11 cellular contexts compared by ENCODE assay signal in genomic region chr1:18480315-18481189, GRCh38. TPM values are rescaled to one million over a fixed set of nuclear protein-coding genes. Genes with fewer than 3 reads are reported as not detected.
DNase-seq lines count a peak whose midpoint lies in the region; TF ChIP-seq lines count a peak whose summit lies in the region.
"Had no signal": no experiment of that assay in that cellular context is flagged by ENCODE, and none has a peak within 500 bp of the region (broad histone marks: within the 10 kb centered on the region; RNA-seq: fewer than 3 reads in every experiment).

TSS of gene KLHDC7A (plus strand) at chr1:18480930. CDS start at chr1:18480982, 52 bp downstream.

- H2AK5ac ChIP-seq in neuronal stem cell (ENCODE audit: low read depth, low read length): peak within 1 kb of the TSS; percentile 36

- no peak within 1 kb of the TSS for H3K4me3 Mint-ChIP-seq in activated T-helper 2 cell treated with anti-CD3 and anti-CD28 coated beads, Interferon-gamma antibody, Interleukin-2, Interleukin-4, amounts not matched to agents 10 μg/mL and 5 μg/mL and 100 μg/mL, durations not matched to agents 14 hours and 24 hours and 36 hours (ENCODE audit: low read depth)

- peak within 1 kb of the TSS; percentile 13 for H3K23ac ChIP-seq in neuronal stem cell (ENCODE audit: low read depth, low read length, poor library complexity)

- H3K4me3 ChIP-seq in esophagus squamous epithelium (peak within 1 kb of the TSS in 2 of 4 donors; percentile 9 to 25), neuronal stem cell (ENCODE audit: low read length in 2 of 2) (no peak within 1 kb of the TSS)

- H2BK5ac ChIP-seq in neuronal stem cell (ENCODE audit: low read length): peak within 1 kb of the TSS; percentile 45

- peak within 1 kb of the TSS; percentile 56 for H2BK120ac ChIP-seq in neuronal stem cell (ENCODE audit: low read depth, low read length)

- peak within 1 kb of the TSS; percentile 61 for H3K9ac ChIP-seq in neuronal stem cell (ENCODE audit: low read depth, low read length, poor library complexity)

- H3K9me3 ChIP-seq in esophagus squamous epithelium (no peaks in the 10 kb centered on the region), neuronal stem cell (replicated peaks in 1 of 2; ENCODE audit: control insufficient read depth in 2 of 2, insufficient read depth in 1 of 2, low read depth in 1 of 2, low read length in 2 of 2) (no peaks in the 10 kb centered on the region)

- H3K4ac ChIP-seq in neuronal stem cell (ENCODE audit: low read length): peak within 1 kb of the TSS; percentile 6

- H3K18ac ChIP-seq in neuronal stem cell (ENCODE audit: low read length): peak within 1 kb of the TSS; percentile 93

- 22 to 24% methylated on average over 5 to 7 of the region's 13 CpGs for WGBS in esophagus squamous epithelium, 2 donors
- no CpG with 5 or more reads among the region's 13 CpGs for WGBS in neuronal stem cell (ENCODE audit: extremely low coverage in 2 of 2, insufficient read length in 2 of 2, insufficient replicate concordance in 1 of 2), 2 donors

- H3K79me1 ChIP-seq in neuronal stem cell (ENCODE audit: low read depth, low read length): no peaks in the 10 kb centered on the region

- H3K27me3 Mint-ChIP-seq in activated T-helper 2 cell treated with anti-CD3 and anti-CD28 coated beads, Interferon-gamma antibody, Interleukin-2, Interleukin-4, amounts not matched to agents 10 μg/mL and 5 μg/mL and 100 μg/mL, durations not matched to agents 14 hours and 24 hours and 36 hours (ENCODE audit: low read depth): peaks cover 2% of the 10 kb centered on the region

- no peak within 1 kb of the TSS for H3K14ac ChIP-seq in neuronal stem cell (ENCODE audit: low read length)

- H4K8ac ChIP-seq in neuronal stem cell (ENCODE audit: low read depth, low read length): peak within 1 kb of the TSS; percentile 45

- H3K4me1 ChIP-seq in esophagus squamous epithelium: peaks cover 0 to 29% (median 0%) of the 10 kb centered on the region in 3 donors
- peaks cover 2 to 22% of the 10 kb centered on the region in 2 donors for H3K4me1 ChIP-seq in neuronal stem cell (ENCODE audit: control insufficient read depth in 2 of 2, insufficient read depth in 1 of 2, low read depth in 1 of 2, low read length in 2 of 2)

- TF ChIP-seq POLR2A in esophagus squamous epithelium (IDR thresholded peaks at IDR 0.05): no peak

- no peak within 1 kb of the TSS for H3K27ac Mint-ChIP-seq in activated T-helper 2 cell treated with anti-CD3 and anti-CD28 coated beads, Interferon-gamma antibody, Interleukin-2, Interleukin-4, amounts not matched to agents 10 μg/mL and 5 μg/mL and 100 μg/mL, durations not matched to agents 14 hours and 24 hours and 36 hours

- H3K36me3 ChIP-seq in esophagus squamous epithelium: no peaks in the 10 kb centered on the region
- no peaks in the 10 kb centered on the region for H3K36me3 ChIP-seq in neuronal stem cell (replicated peaks in 1 of 2; ENCODE audit: control insufficient read depth in 2 of 2, insufficient read depth in 2 of 2, low read length in 2 of 2)

- H3K27ac ChIP-seq in esophagus squamous epithelium: peak within 1 kb of the TSS; percentile 34 to 76 (median 62)
- no peak within 1 kb of the TSS for H3K27ac ChIP-seq in neuronal stem cell (replicated peaks; ENCODE audit: low read length)
- H3K27ac ChIP-seq: HL-60 had no signal

- H2BK12ac ChIP-seq in neuronal stem cell (ENCODE audit: low read length): peak within 1 kb of the TSS; percentile 27

- peak within 1 kb of the TSS; percentile 74 for H4K91ac ChIP-seq in neuronal stem cell (ENCODE audit: low read depth, low read length, poor library complexity)

- TF ChIP-seq CTCF in esophagus squamous epithelium (IDR thresholded peaks at IDR 0.05): no peak

- DNase-seq in DMS53 treated with DMSO at 0.1 percent for 48 hours (lab: John Stamatoyannopoulos, UW; ENCODE audit: unreplicated experiment): peak; percentile 18
- DNase-seq in NCI-H526 treated with DMSO at 0.1 percent for 48 hours (lab: John Stamatoyannopoulos, UW): peak; percentile 81
- no peak for DNase-seq in esophagus squamous epithelium (lab: John Stamatoyannopoulos, UW)
- peak; percentile 21 for DNase-seq in neuronal stem cell (ENCODE audit: low spot score)
- no peak for DNase-seq in EL
- DNase-seq in HuH-7 (ENCODE audit: low spot score): no peak
- no peak for DNase-seq in activated T-helper 2 cell treated with anti-CD3 and anti-CD28 coated beads, Interferon-gamma antibody, Interleukin-2, Interleukin-4, amounts not matched to agents 10 μg/mL and 5 μg/mL and 100 μg/mL, durations not matched to agents 14 hours and 24 hours and 36 hours (ENCODE audit: low spot score)
- no peak for DNase-seq in activated naive CD4-positive, alpha-beta T cell treated with anti-CD3 and anti-CD28 coated beads, Interleukin-2, amount 50 U/mL, for 16 hours
- DNase-seq: cerebellar nuclear complex had no signal

- peak within 1 kb of the TSS; percentile 61 for H2AFZ ChIP-seq in neuronal stem cell (ENCODE audit: low read length)

- H2BK15ac ChIP-seq in neuronal stem cell (ENCODE audit: low read length): peak within 1 kb of the TSS; percentile 81

- peak within 1 kb of the TSS; percentile 21 for H3K4me2 ChIP-seq in neuronal stem cell (ENCODE audit: insufficient read depth, low read length, poor library complexity, severe bottlenecking)

- H3K27me3 ChIP-seq in esophagus squamous epithelium: peaks cover 0 to 54% (median 0%) of the 10 kb centered on the region in 4 donors
- H3K27me3 ChIP-seq in neuronal stem cell (ENCODE audit: control insufficient read depth in 3 of 3, insufficient read depth in 3 of 3, low read depth in 1 of 3, low read length in 3 of 3): no peaks in the 10 kb centered on the region

- H3K9me3 Mint-ChIP-seq in activated T-helper 2 cell treated with anti-CD3 and anti-CD28 coated beads, Interferon-gamma antibody, Interleukin-2, Interleukin-4, amounts not matched to agents 10 μg/mL and 5 μg/mL and 100 μg/mL, durations not matched to agents 14 hours and 24 hours and 36 hours: no peaks in the 10 kb centered on the region

- H3K4me1 Mint-ChIP-seq in activated T-helper 2 cell treated with anti-CD3 and anti-CD28 coated beads, Interferon-gamma antibody, Interleukin-2, Interleukin-4, amounts not matched to agents 10 μg/mL and 5 μg/mL and 100 μg/mL, durations not matched to agents 14 hours and 24 hours and 36 hours (ENCODE audit: low read depth): peaks cover 10% of the 10 kb centered on the region

- no peaks in the 10 kb centered on the region for H3K36me3 Mint-ChIP-seq in activated T-helper 2 cell treated with anti-CD3 and anti-CD28 coated beads, Interferon-gamma antibody, Interleukin-2, Interleukin-4, amounts not matched to agents 10 μg/mL and 5 μg/mL and 100 μg/mL, durations not matched to agents 14 hours and 24 hours and 36 hours (ENCODE audit: low read depth)

- intact Hi-C loops in esophagus squamous epithelium (cut with DNase I): no loop called here
- intact Hi-C loops in activated T-helper 2 cell treated with anti-CD3 and anti-CD28 coated beads, Interferon-gamma antibody, Interleukin-2, Interleukin-4, amounts not matched to agents 10 μg/mL and 5 μg/mL and 100 μg/mL, durations not matched to agents 14 hours and 24 hours and 36 hours (cut with micrococcal nuclease): no loop called here

RNA-seq across cellular contexts. Expression of gene KLHDC7A, which starts in this region (rescaled TPM):
- total RNA-seq in esophagus squamous epithelium: 1 to 10 TPM in 2 of 4 donors, under 1 TPM in 2; 0.48 to 7.6 (median 1.3) TPM
- polyA plus RNA-seq in neuronal stem cell (2013, experiment 1 of 2): 0.18 TPM
- 0.21 TPM for polyA plus RNA-seq in neuronal stem cell (2013, experiment 2 of 2)
- not detected in 2 replicates for total RNA-seq in activated T-helper 2 cell treated with anti-CD3 and anti-CD28 coated beads, Interferon-gamma antibody, Interleukin-2, Interleukin-4, amounts not matched to agents 10 μg/mL and 5 μg/mL and 100 μg/mL, durations not matched to agents 14 hours and 24 hours and 36 hours
- polyA plus RNA-seq: keratinocyte had no signal

Comparison
In these comparisons a context has a peak if more than half of its experiments do, and no peak if none do; other contexts are left out.
1. DNase-seq: peak in DMS53 treated with DMSO at 0.1 percent for 48 hours (single experiment), NCI-H526 treated with DMSO at 0.1 percent for 48 hours (single experiment) and neuronal stem cell (single experiment); none in esophagus squamous epithelium (single experiment), EL (single experiment), HuH-7 (single experiment), activated T-helper 2 cell treated with anti-CD3 and anti-CD28 coated beads, Interferon-gamma antibody, Interleukin-2, Interleukin-4, amounts not matched to agents 10 μg/mL and 5 μg/mL and 100 μg/mL, durations not matched to agents 14 hours and 24 hours and 36 hours (single experiment) and activated naive CD4-positive, alpha-beta T cell treated with anti-CD3 and anti-CD28 coated beads, Interleukin-2, amount 50 U/mL, for 16 hours (single experiment).